In the genomic region with DNA sequence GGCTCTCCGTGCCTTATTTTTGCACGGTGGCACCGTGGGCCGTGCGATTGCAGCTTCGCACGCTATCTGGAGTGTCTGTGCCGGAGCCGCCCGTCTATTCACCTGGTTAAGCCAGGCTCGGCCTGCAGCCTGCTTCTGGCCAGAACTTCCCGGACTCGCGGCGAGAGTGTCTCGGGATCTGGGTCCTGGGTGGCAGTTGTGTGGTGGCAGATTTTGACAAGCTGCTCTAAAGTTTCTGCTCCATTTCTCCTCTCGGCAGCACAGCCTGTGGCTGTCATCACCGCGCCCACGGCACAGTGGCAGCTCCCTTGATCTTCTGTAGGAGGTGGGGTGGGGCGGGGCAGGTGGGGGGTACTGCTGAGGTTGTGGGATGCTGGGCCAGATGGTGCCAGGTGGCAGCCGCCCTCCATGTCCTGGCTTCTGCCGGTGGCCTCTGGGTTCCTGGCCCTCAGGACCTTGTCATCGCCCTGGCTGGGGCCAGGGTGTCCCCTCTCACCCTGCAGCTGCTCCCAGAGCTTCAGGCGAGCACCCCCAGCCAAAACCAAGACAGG, we compare ENCODE assay signal across 8 cellular contexts. TPM values are rescaled to one million over a fixed set of nuclear protein-coding genes. Genes with fewer than 3 reads are reported as not detected.
DNase-seq lines count a peak whose midpoint lies in the region; ATAC-seq, FAIRE-seq and TF ChIP-seq lines count a peak whose summit lies in the region.

No MANE protein-coding gene starts in this region.

- no peak for FAIRE-seq in GM12878 (lab: Jason Lieb, UNC)

- H3K9me3 ChIP-seq in GM12878 (replicated peaks; ENCODE audit: control insufficient read depth, insufficient read depth, low read length), result no peaks in the 10 kb centered on the region

- no peak overlapping the region for H3K9ac ChIP-seq in GM12878 (ENCODE audit: control insufficient read depth, insufficient read depth, low read length)

- peak; percentile 24 for ATAC-seq in GM12878
- peak; percentile 15 for ATAC-seq in left lobe of liver
- ATAC-seq in stimulated activated effector memory CD8-positive, alpha-beta T cell treated with anti-CD3 and anti-CD28 coated beads, Interleukin-12 subunit alpha, Interleukin-12 subunit beta, amount 100 ng/mL, for 72 hours, result peak; percentile 36
- no peak for ATAC-seq in GM18907 (IDR thresholded peaks at IDR 0.05; ENCODE audit: unreplicated experiment)

- no peaks in the 10 kb centered on the region for H3K36me3 ChIP-seq in GM12878 (ENCODE audit: control insufficient read depth in 2 of 2, insufficient read depth in 2 of 2, low read length in 1 of 2)

- no peak overlapping the region for H3K27ac ChIP-seq in GM12878 (ENCODE audit: control insufficient read depth, insufficient read depth)

- 0 out of 2 replicates have a peak overlapping the region, but pooled peaks have one; percentile 16 for H3K4me3 ChIP-seq in GM12878

- H3K4me1 ChIP-seq in GM12878 (ENCODE audit: control insufficient read depth, insufficient read depth, low read length), result no peaks in the 10 kb centered on the region

- H2AFZ ChIP-seq in GM12878 (ENCODE audit: control insufficient read depth, low read depth, low read length), result no peak overlapping the region

- DNase-seq in DMS79 (lab: John Stamatoyannopoulos, UW), result peak; percentile 25
- peak; percentile 69 for DNase-seq in NCI-H345 (lab: John Stamatoyannopoulos, UW)
- no peak for DNase-seq in GM12878 (ENCODE audit: low read depth, low spot score)
- DNase-seq in left lobe of liver (ENCODE audit: low spot score), result no peak
- DNase-seq in stimulated activated effector memory CD8-positive, alpha-beta T cell treated with anti-CD3 and anti-CD28 coated beads, Interleukin-12 subunit alpha, Interleukin-12 subunit beta, amount 100 ng/mL, for 72 hours (ENCODE audit: low spot score in 2 of 2), result no peak
- DNase-seq in NCI-H1436 treated with DMSO at 0.1 percent for 48 hours (lab: John Stamatoyannopoulos, UW), result no peak
- no peak for DNase-seq in epidermal melanocyte (ENCODE audit: insufficient read length, low spot score)

- H4K20me1 ChIP-seq in GM12878 (ENCODE audit: control insufficient read depth, insufficient read depth), result no peaks in the 10 kb centered on the region

- peak overlapping the region; percentile 62 for H3K4me3 Mint-ChIP-seq in stimulated activated effector memory CD8-positive, alpha-beta T cell treated with anti-CD3 and anti-CD28 coated beads, Interleukin-12 subunit alpha, Interleukin-12 subunit beta, amount 100 ng/mL, for 72 hours

- H3K79me2 ChIP-seq in GM12878 (ENCODE audit: control insufficient read depth, insufficient read depth, low read length), result no peaks in the 10 kb centered on the region

- CTCF ChIA-PET in GM12878 (lab: Yijun Ruan, JAX), result interaction anchor here (1.0 kb wide), 2 partner anchors 76 to 861 kb away, joined by 3 read pairs; no protein-coding TSS in a partner anchor

- H3K27me3 ChIP-seq in GM12878 (replicated peaks in 1 of 2; ENCODE audit: control insufficient read depth in 2 of 2, insufficient read depth in 2 of 2, low read length in 1 of 2), result peaks cover 7 to 9% of the 10 kb centered on the region in 2 experiments

- no peak for TF ChIP-seq POLR2A in GM12878 (IDR thresholded peaks at IDR 0.05; ENCODE audit: low read depth, low read length)

- peak overlapping the region; percentile 11 for H3K4me2 ChIP-seq in GM12878 (ENCODE audit: control insufficient read depth, insufficient read depth)

- POLR2A ChIA-PET in GM12878 (lab: Charles Lee), result no interaction called here

- RAD21 ChIA-PET in GM12878 (lab: Charles Lee; ENCODE audit: unreplicated experiment), result no interaction called here

- no TSS peak for BruUV-seq in GM12878 (replicated peaks; lab: Mats Ljungman, UMichigan)

- in situ Hi-C loops in GM12878 (cut with MboI), result no loop called here

- H3K9me3 Mint-ChIP-seq in stimulated activated effector memory CD8-positive, alpha-beta T cell treated with anti-CD3 and anti-CD28 coated beads, Interleukin-12 subunit alpha, Interleukin-12 subunit beta, amount 100 ng/mL, for 72 hours, result no peaks in the 10 kb centered on the region

- TF ChIP-seq RAD21 in GM12878 (IDR thresholded peaks at IDR 0.05; ENCODE audit: insufficient read depth, low read depth, low read length), result no peak

- WGBS in GM12878 (ENCODE audit: insufficient coverage, insufficient replicate concordance, low lambda C conversion rate, missing lambda C conversion rate), result 19% methylated on average over 25 of the region's 25 CpGs

- H3K4me1 Mint-ChIP-seq in stimulated activated effector memory CD8-positive, alpha-beta T cell treated with anti-CD3 and anti-CD28 coated beads, Interleukin-12 subunit alpha, Interleukin-12 subunit beta, amount 100 ng/mL, for 72 hours, result peaks cover 7% of the 10 kb centered on the region

- H3K36me3 Mint-ChIP-seq in stimulated activated effector memory CD8-positive, alpha-beta T cell treated with anti-CD3 and anti-CD28 coated beads, Interleukin-12 subunit alpha, Interleukin-12 subunit beta, amount 100 ng/mL, for 72 hours, result no peaks in the 10 kb centered on the region

- H3K27ac Mint-ChIP-seq in stimulated activated effector memory CD8-positive, alpha-beta T cell treated with anti-CD3 and anti-CD28 coated beads, Interleukin-12 subunit alpha, Interleukin-12 subunit beta, amount 100 ng/mL, for 72 hours, result no peak overlapping the region

- TF ChIP-seq CTCF in GM12878 (IDR thresholded peaks at IDR 0.05 in 2 of 3, conservative IDR thresholded peaks at IDR 0.05 in 1 of 3; ENCODE audit: control insufficient read depth in 2 of 3, extremely low read depth in 1 of 3, insufficient read depth in 1 of 3, low read depth in 3 of 3, low read length in 3 of 3), result no peak

- SMC1A ChIA-PET in GM12878 (lab: Charles Lee; ENCODE audit: uncharacterized antibody, unreplicated experiment), result no interaction called here

- no peak for TF ChIP-seq EP300 in GM12878 (IDR thresholded peaks at IDR 0.05; ENCODE audit: borderline replicate concordance in 1 of 2, control insufficient read depth in 1 of 2, low read depth in 2 of 2, low read length in 2 of 2)

- intact Hi-C loops in GM12878 (cut with micrococcal nuclease; ENCODE audit: unreplicated experiment), result no loop called here

TF ChIP-seq in GM12878, 131 proteins besides CTCF, POLR2A, EP300 and RAD21 (continues in another document):
- TF ChIP-seq SPI1 (IDR thresholded peaks at IDR 0.05; ENCODE audit: borderline replicate concordance, insufficient read depth, low read depth, low read length), result no peak
- TF ChIP-seq EGR1 (IDR thresholded peaks at IDR 0.05; ENCODE audit: borderline replicate concordance in 1 of 2, low read depth in 2 of 2, low read length in 2 of 2), result no peak
- no peak for TF ChIP-seq CHD2 (IDR thresholded peaks at IDR 0.05; ENCODE audit: borderline replicate concordance, low read depth, low read length)
- TF ChIP-seq CBFB (IDR thresholded peaks at IDR 0.05; ENCODE audit: low read depth), result no peak
- TF ChIP-seq, protein P1, sequence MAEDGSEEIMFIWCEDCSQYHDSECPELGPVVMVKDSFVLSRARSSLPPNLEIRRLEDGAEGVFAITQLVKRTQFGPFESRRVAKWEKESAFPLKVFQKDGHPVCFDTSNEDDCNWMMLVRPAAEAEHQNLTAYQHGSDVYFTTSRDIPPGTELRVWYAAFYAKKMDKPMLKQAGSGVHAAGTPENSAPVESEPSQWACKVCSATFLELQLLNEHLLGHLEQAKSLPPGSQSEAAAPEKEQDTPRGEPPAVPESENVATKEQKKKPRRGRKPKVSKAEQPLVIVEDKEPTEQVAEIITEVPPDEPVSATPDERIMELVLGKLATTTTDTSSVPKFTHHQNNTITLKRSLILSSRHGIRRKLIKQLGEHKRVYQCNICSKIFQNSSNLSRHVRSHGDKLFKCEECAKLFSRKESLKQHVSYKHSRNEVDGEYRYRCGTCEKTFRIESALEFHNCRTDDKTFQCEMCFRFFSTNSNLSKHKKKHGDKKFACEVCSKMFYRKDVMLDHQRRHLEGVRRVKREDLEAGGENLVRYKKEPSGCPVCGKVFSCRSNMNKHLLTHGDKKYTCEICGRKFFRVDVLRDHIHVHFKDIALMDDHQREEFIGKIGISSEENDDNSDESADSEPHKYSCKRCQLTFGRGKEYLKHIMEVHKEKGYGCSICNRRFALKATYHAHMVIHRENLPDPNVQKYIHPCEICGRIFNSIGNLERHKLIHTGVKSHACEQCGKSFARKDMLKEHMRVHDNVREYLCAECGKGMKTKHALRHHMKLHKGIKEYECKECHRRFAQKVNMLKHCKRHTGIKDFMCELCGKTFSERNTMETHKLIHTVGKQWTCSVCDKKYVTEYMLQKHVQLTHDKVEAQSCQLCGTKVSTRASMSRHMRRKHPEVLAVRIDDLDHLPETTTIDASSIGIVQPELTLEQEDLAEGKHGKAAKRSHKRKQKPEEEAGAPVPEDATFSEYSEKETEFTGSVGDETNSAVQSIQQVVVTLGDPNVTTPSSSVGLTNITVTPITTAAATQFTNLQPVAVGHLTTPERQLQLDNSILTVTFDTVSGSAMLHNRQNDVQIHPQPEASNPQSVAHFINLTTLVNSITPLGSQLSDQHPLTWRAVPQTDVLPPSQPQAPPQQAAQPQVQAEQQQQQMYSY (CRISPR knock-in tag; IDR thresholded peaks at IDR 0.05), result no peak
- TF ChIP-seq IRF4 (IDR thresholded peaks at IDR 0.05; ENCODE audit: low read depth, low read length), result no peak
- no peak for TF ChIP-seq HDAC6 (IDR thresholded peaks at IDR 0.05; ENCODE audit: unreplicated experiment)
- no peak for TF ChIP-seq LARP7 (IDR thresholded peaks at IDR 0.05)
- TF ChIP-seq SIX5 (IDR thresholded peaks at IDR 0.05; ENCODE audit: low read depth, low read length, severe bottlenecking), result no peak
- no peak for TF ChIP-seq EZH2 (IDR thresholded peaks at IDR 0.05; ENCODE audit: borderline replicate concordance, control insufficient read depth, low read depth, low read length)
- no peak for TF ChIP-seq POLR2AphosphoS5 (IDR thresholded peaks at IDR 0.05; ENCODE audit: low read length)

RNA-seq across cellular contexts. Expression of a gene that starts 2.9 kb away (rescaled TPM):
- total RNA-seq in GM12878 (2013; cell fraction: nucleolus; rRNA removed), result 2.1 and 2.5 TPM in 2 replicates
- 0.28 TPM in 1 of 2 replicates, not detected in the other for total RNA-seq in GM12878 (2014; rRNA removed)
- total RNA-seq in GM12878 (2014; rRNA removed; fragmentation: Illumina TruSeq; extraction: Trizol), result not detected in 2 replicates
- 0.43 TPM in 1 of 2 replicates, not detected in the other for total RNA-seq in GM12878 (2021)
- polyA plus RNA-seq in GM12878 (2011; ENCODE audit: low read depth), result not detected
- 0.11 TPM in 1 of 2 replicates, not detected in the other for polyA plus RNA-seq in GM12878 (2011; rRNA removed)
- 0.25 and 0.31 TPM in 2 replicates for polyA plus RNA-seq in GM12878 (2011; cell fraction: cytosol; rRNA removed)
- polyA plus RNA-seq in GM12878 (2011; cell fraction: nucleus; rRNA removed), result 0.51 and 0.72 TPM in 2 replicates
- 0.11 and 0.56 TPM in 2 replicates for polyA plus RNA-seq in GM12878 (2012)
- not detected in 2 replicates for polyA plus RNA-seq in GM12878 (2014; fragmentation: Illumina TruSeq; extraction: Trizol)
- polyA plus RNA-seq in GM12878 (2014; fragmentation: Nextera tagmentation; extraction: Ambion mirVana), result not detected
- 0.23 and 0.84 TPM in 2 replicates for polyA plus RNA-seq in GM12878 (2014; rRNA removed)
- polyA plus RNA-seq in GM12878 (2016; fragmentation: Nextera tagmentation; extraction: Ambion mirVana), result not detected
- polyA minus RNA-seq in GM12878 (2011; rRNA and poly(A)+ RNA removed), result not detected in 2 replicates
- not detected in 2 replicates for polyA minus RNA-seq in GM12878 (2011; cell fraction: cytosol; rRNA and poly(A)+ RNA removed)
- polyA minus RNA-seq in GM12878 (2011; cell fraction: nucleus; rRNA and poly(A)+ RNA removed), result 0.48 TPM in 1 of 2 replicates, not detected in the other
- 1.1 TPM for total RNA-seq in left lobe of liver

Comparison
In these comparisons a context has a peak if more than half of its experiments do, and no peak if none do; other contexts are left out.
1. DNase-seq: peak in DMS79 (single experiment) and NCI-H345 (single experiment); none in GM12878 (single experiment), left lobe of liver (single experiment), stimulated activated effector memory CD8-positive, alpha-beta T cell treated with anti-CD3 and anti-CD28 coated beads, Interleukin-12 subunit alpha, Interleukin-12 subunit beta, amount 100 ng/mL, for 72 hours (0 of 2), NCI-H1436 treated with DMSO at 0.1 percent for 48 hours (single experiment) and epidermal melanocyte (single experiment).